Comparison of ENCODE assay signal across 8 cellular contexts in the genomic region with DNA sequence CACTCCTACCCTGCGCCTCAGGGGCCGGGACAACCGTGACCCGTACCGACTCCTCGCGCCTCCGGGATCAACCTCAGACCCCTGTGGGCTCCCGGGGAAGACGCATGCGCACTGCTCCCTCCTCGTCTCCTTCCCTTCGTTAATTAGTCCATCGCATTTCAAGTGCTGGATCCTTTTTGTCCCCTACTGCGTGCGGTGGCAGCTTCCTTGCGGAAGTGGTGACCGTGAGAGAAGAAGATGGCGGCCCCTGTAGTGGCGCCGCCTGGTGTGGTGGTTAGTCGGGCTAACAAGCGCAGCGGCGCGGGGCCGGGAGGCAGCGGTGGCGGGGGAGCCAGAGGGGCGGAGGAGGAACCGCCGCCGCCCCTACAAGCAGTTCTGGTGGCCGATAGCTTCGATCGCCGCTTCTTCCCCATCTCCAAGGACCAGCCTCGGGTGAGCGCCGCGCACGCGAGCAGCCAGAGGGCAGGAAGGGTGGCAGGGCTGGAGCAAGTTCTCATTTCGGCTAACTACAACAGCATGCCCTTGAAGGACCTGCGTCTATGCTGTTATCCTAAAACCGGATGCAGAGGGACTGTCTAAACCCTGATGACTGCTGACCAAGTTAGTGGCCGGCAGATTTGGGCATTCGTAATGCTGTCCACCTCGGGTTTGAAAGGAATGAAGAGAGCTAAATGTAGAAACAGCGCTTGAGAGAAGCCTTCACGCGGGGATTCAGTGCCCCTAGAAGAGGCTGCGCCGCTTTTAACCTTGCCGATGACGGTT. TPM values are rescaled to one million over a fixed set of nuclear protein-coding genes. Genes with fewer than 3 reads are reported as not detected.
A peak's percentile ranks its signal among the peaks of the same experiment; 100 is the strongest.
DNase-seq lines count a peak whose midpoint lies in the region; ATAC-seq and TF ChIP-seq lines count a peak whose summit lies in the region.

A gene (plus strand): TSS at position 210 of the 762 bp plus-strand sequence. CDS start 28 bp downstream, at position 238.

- H3K27ac ChIP-seq in adipose tissue (ENCODE audit: low read depth, low read length): peak within 1 kb of the TSS; percentile 7
- peak within 1 kb of the TSS; percentile 76 to 95 (median 91) for H3K27ac ChIP-seq in heart left ventricle

- ATAC-seq in HG02798 (IDR thresholded peaks at IDR 0.05; ENCODE audit: poor library complexity, unreplicated experiment) (peak; percentile 95), heart left ventricle (peak; percentile 95 to 97 (median 96))

- peaks cover 0 to 33% (median 25%) of the 10 kb centered on the region in 9 donors for H3K36me3 ChIP-seq in heart left ventricle

- intact Hi-C loops in heart left ventricle (cut with DNase I) (loop anchor here (2.0 to 10.0 kb wide), 12 partner anchors 19 to 241 kb away; a partner anchor contains a TSS), posterior vena cava (cut with DNase I) (loop anchor here in 1 of 2 donors (10.0 kb wide), 2 partner anchors 49 to 109 kb away; a partner anchor contains a TSS)

- TF ChIP-seq CTCF in GM12875 (IDR thresholded peaks at IDR 0.05; ENCODE audit: borderline replicate concordance, insufficient read depth, low read depth, low read length): no peak
- TF ChIP-seq CTCF in heart left ventricle (IDR thresholded peaks at IDR 0.05): peak; percentile 14 to 77 (median 44)

- H3K27me3 ChIP-seq in heart left ventricle: no peaks in the 10 kb centered on the region

- H3K4me3 ChIP-seq in GM12875 (ENCODE audit: low read depth, low read length) (peak within 1 kb of the TSS; percentile 89), heart left ventricle (peak within 1 kb of the TSS; percentile 71 to 99 (median 90))

- H3K9me3 ChIP-seq in heart left ventricle: no peaks in the 10 kb centered on the region

- DNase-seq in NCI-H1436 (lab: John Stamatoyannopoulos, UW): peak; percentile 95
- peak; percentile 79 for DNase-seq in T follicular helper cell (ENCODE audit: low read depth)
- DNase-seq in heart left ventricle: peak; percentile 93 to 96 (median 95)
- DNase-seq in posterior vena cava (ENCODE audit: low spot score): peak; percentile 96
- peak; percentile 90 for DNase-seq in ureter (ENCODE audit: low spot score)

- TF ChIP-seq POLR2A in heart left ventricle (IDR thresholded peaks at IDR 0.05): peak in 1 of 2 donors; percentile 58

- WGBS in adipose tissue, 3 donors: 0% methylated on average over 56 of the region's 56 CpGs
- WGBS in heart left ventricle, 4 donors: 0 to 1% (median 1%) methylated on average over 31 to 56 of the region's 56 CpGs

- H3K4me1 ChIP-seq in heart left ventricle: peaks cover 0 to 28% (median 18%) of the 10 kb centered on the region in 12 donors

RNA-seq across cellular contexts. Expression of the gene that starts here (rescaled TPM):
- polyA plus RNA-seq in adipose tissue (10 to 100 TPM; 24.4 to 38.0 (median 26.3) TPM), heart left ventricle (10 to 100 TPM; 28.5 to 58.2 TPM)
- total RNA-seq in heart left ventricle (10 to 100 TPM; 24.5 to 39.0 (median 30.9) TPM), posterior vena cava (10 to 100 TPM; 23.3 to 26.4 TPM), ureter (48.6 TPM)

Comparison
In these comparisons a context has a peak if more than half of its experiments do, and no peak if none do; other contexts are left out.
1. Peak in every context shown above with its lines: DNase-seq, ATAC-seq, H3K4me3 ChIP-seq and H3K27ac ChIP-seq.